ENCODE assay signal across 14 cellular contexts in the genomic region with DNA sequence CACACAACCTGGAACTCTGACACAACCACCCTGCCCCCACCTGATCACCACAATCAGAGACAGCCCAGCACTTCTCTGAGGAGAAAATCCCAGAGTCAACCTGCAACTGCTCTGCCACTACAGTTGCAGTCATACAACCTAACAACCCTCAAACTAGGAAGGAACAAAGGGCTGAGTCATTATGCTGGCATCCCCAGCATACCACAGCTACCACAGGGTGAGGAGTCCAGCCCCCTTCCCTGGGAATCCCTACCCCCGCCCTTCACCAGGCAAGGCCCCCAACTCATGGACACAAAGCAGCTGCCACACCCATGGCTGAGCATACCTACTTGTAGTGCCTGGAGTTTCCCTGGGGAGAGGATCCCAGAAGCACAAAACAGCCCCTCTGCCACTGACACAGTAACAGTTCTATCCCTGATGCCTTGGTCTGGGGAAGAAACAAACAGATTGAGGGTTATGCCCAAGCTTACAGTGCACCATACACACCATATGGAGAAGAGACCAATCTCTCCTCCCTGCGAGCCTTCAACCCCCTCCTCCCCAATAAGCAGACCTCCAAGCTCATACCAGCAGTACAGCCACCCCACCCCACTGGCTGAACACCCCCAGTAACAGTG.
DNase-seq lines count a peak whose midpoint lies in the region; ATAC-seq and TF ChIP-seq lines count a peak whose summit lies in the region.
"Had no signal": no experiment of that assay in that cellular context is flagged by ENCODE, and none has a peak within 500 bp of the region (broad histone marks: within the 10 kb centered on the region; RNA-seq: fewer than 3 reads in every experiment).

No MANE protein-coding gene starts in this region.

- H2AK9ac ChIP-seq in IMR-90 (replicated peaks; ENCODE audit: low read depth, low read length, poor library complexity) = no peak overlapping the region

- H3K4me3 ChIP-seq in IMR-90 (ENCODE audit: insufficient read depth, low read depth, low read length) = no peak overlapping the region
- no peak overlapping the region for H3K4me3 ChIP-seq in astrocyte of the cerebellum (ENCODE audit: low read depth, low read length)
- H3K4me3 ChIP-seq: BLaER1 treated with 17β-estradiol and CSF1 and Interleukin-3, amounts not matched to agents 10 nM and 100 nM; GM23248; stomach had no signal

- H3K4ac ChIP-seq in IMR-90 (ENCODE audit: low read depth, low read length) = no peak overlapping the region

- peak overlapping the region; percentile 86 for H3K27ac Mint-ChIP-seq in Calu3 (ENCODE audit: unreplicated experiment)
- no peak overlapping the region for H3K27ac Mint-ChIP-seq in activated naive CD4-positive, alpha-beta T cell treated with anti-CD3 and anti-CD28 coated beads for 36 hours
- H3K27ac Mint-ChIP-seq: activated CD4-positive, alpha-beta memory T cell treated with anti-CD3 and anti-CD28 coated beads for 36 hours had no signal

- no peak overlapping the region for H2AFZ ChIP-seq in IMR-90 (replicated peaks; ENCODE audit: low read length, poor library complexity)
- H2AFZ ChIP-seq: GM23248 had no signal

- no peak overlapping the region for H2BK120ac ChIP-seq in IMR-90 (ENCODE audit: low read depth, low read length)

- H3K27me3 Mint-ChIP-seq in Calu3 (ENCODE audit: unreplicated experiment) = no peaks in the 10 kb centered on the region
- peaks cover 2% of the 10 kb centered on the region for H3K27me3 Mint-ChIP-seq in activated naive CD4-positive, alpha-beta T cell treated with anti-CD3 and anti-CD28 coated beads for 36 hours (ENCODE audit: low read depth)

- no peak overlapping the region for H3K18ac ChIP-seq in IMR-90 (ENCODE audit: low read depth, low read length)

- H3K4me3 Mint-ChIP-seq in Calu3 (ENCODE audit: low read depth, unreplicated experiment) = no peak overlapping the region
- H3K4me3 Mint-ChIP-seq in activated naive CD4-positive, alpha-beta T cell treated with anti-CD3 and anti-CD28 coated beads for 36 hours = no peak overlapping the region
- H3K4me3 Mint-ChIP-seq: activated CD4-positive, alpha-beta memory T cell treated with anti-CD3 and anti-CD28 coated beads for 36 hours had no signal

- in situ Hi-C loops in IMR-90 (cut with MboI; ENCODE audit: low sequenced_read_pairs) (no loop called here), astrocyte of the cerebellum (cut with HindIII; ENCODE audit: low sequenced_read_pairs) (no loop called here)

- H3K9ac ChIP-seq in IMR-90 (ENCODE audit: low read depth, low read length) = no peak overlapping the region
- H3K9ac ChIP-seq: BLaER1 treated with 17β-estradiol and CSF1 and Interleukin-3, amounts not matched to agents 10 nM and 100 nM; GM23248 had no signal

- H2BK20ac ChIP-seq in IMR-90 (ENCODE audit: low read depth, low read length) = no peak overlapping the region

- no TSS peak for BruUV-seq in Calu3 (replicated peaks; lab: Mats Ljungman, UMichigan)
- BruUV-seq in IMR-90 (replicated peaks; lab: Mats Ljungman, UMichigan) = no TSS peak

- TF ChIP-seq RAD21 in IMR-90 (IDR thresholded peaks at IDR 0.05; ENCODE audit: low read length) = no peak

- H3K36me3 Mint-ChIP-seq in Calu3 (ENCODE audit: insufficient read depth, unreplicated experiment) = no peaks in the 10 kb centered on the region
- no peaks in the 10 kb centered on the region for H3K36me3 Mint-ChIP-seq in activated naive CD4-positive, alpha-beta T cell treated with anti-CD3 and anti-CD28 coated beads for 36 hours (ENCODE audit: low read depth)
- H3K36me3 Mint-ChIP-seq: activated CD4-positive, alpha-beta memory T cell treated with anti-CD3 and anti-CD28 coated beads for 36 hours had no signal

- ATAC-seq in IMR-90 (ENCODE audit: low read depth) = peak; percentile 35; the same call in 1 of the 2 replicates

- TF ChIP-seq CTCF in Calu3 (IDR thresholded peaks at IDR 0.05; ENCODE audit: unreplicated experiment) (no peak), IMR-90 (conservative IDR thresholded peaks at IDR 0.05; ENCODE audit: low read depth, low read length) (no peak), astrocyte of the cerebellum (IDR thresholded peaks at IDR 0.05; ENCODE audit: low read depth, low read length, missing control alignments) (no peak), GM10248 (IDR thresholded peaks at IDR 0.05; ENCODE audit: control extremely low read depth, extremely low read depth, low read depth, missing control alignments) (no peak)

- H3K23ac ChIP-seq in IMR-90 (ENCODE audit: low read depth, low read length) = no peak overlapping the region

- CTCF ChIA-PET in Calu3 (lab: Charles Lee) = no interaction called here
- CTCF ChIA-PET in IMR-90 (lab: Yijun Ruan, JAX) = interaction anchor here (0.6 kb wide), 2 partner anchors 104 to 616 kb away, joined by 3 to 6 read pairs; no protein-coding TSS in a partner anchor
- CTCF ChIA-PET in activated naive CD4-positive, alpha-beta T cell treated with anti-CD3 and anti-CD28 coated beads for 36 hours (lab: Charles Lee) = no interaction called here
- CTCF ChIA-PET in GM10248 (lab: Yijun Ruan, JAX) = no interaction called here

- no peak overlapping the region for H4K8ac ChIP-seq in IMR-90 (ENCODE audit: low read depth in 2 of 2, low read length in 2 of 2)

- H3K4me1 Mint-ChIP-seq in Calu3 (ENCODE audit: low read depth, unreplicated experiment) = peaks cover 17% of the 10 kb centered on the region
- H3K4me1 Mint-ChIP-seq in activated naive CD4-positive, alpha-beta T cell treated with anti-CD3 and anti-CD28 coated beads for 36 hours (ENCODE audit: low read depth) = no peaks in the 10 kb centered on the region

- no peak overlapping the region for H3K4me2 ChIP-seq in IMR-90 (ENCODE audit: low read depth, low read length)

- no peaks in the 10 kb centered on the region for H4K20me1 ChIP-seq in IMR-90 (ENCODE audit: insufficient read depth, low read length)
- H4K20me1 ChIP-seq: BLaER1 treated with 17β-estradiol and CSF1 and Interleukin-3, amounts not matched to agents 10 nM and 100 nM had no signal

- H3K79me1 ChIP-seq in IMR-90 (ENCODE audit: low read depth in 1 of 2, low read length in 2 of 2) = no peaks in the 10 kb centered on the region

- DNase-seq in Calu3 = peak; percentile 79
- peak; percentile 25 for DNase-seq in IMR-90
- peak; percentile 59 for DNase-seq in astrocyte of the cerebellum (ENCODE audit: low read depth)
- peak; percentile 72 for DNase-seq in kidney glomerular epithelial cell (lab: John Stamatoyannopoulos, UW)
- DNase-seq in activated naive CD4-positive, alpha-beta T cell treated with anti-CD3 and anti-CD28 coated beads for 36 hours = no peak
- DNase-seq in NK-92 (lab: John Stamatoyannopoulos, UW; ENCODE audit: unreplicated experiment) = no peak
- DNase-seq in NCI-H1092 treated with DMSO at 0.1 percent for 48 hours (lab: John Stamatoyannopoulos, UW) = no peak
- no peak for DNase-seq in GM10248 (ENCODE audit: extremely low spot score)
- DNase-seq: activated CD4-positive, alpha-beta memory T cell treated with anti-CD3 and anti-CD28 coated beads for 36 hours; GM23248; NCI-H748 treated with DMSO at 0.1 percent for 48 hours; nucleus accumbens; stomach had no signal

- no peak overlapping the region for H4K5ac ChIP-seq in IMR-90 (ENCODE audit: low read depth, low read length)

- no peak overlapping the region for H2BK5ac ChIP-seq in IMR-90 (ENCODE audit: low read depth, low read length, poor library complexity, severe bottlenecking)

- no peak overlapping the region for H3K27ac ChIP-seq in IMR-90 (ENCODE audit: insufficient read depth, low read length)
- H3K27ac ChIP-seq: BLaER1 treated with 17β-estradiol and CSF1 and Interleukin-3, amounts not matched to agents 10 nM and 100 nM; GM23248; stomach had no signal

- no peak overlapping the region for H2BK15ac ChIP-seq in IMR-90 (ENCODE audit: low read depth, low read length)

- H3K14ac ChIP-seq in IMR-90 (replicated peaks; ENCODE audit: low read depth, low read length) = no peak overlapping the region

- dilution Hi-C loops in IMR-90 (cut with HindIII; ENCODE audit: low sequenced_read_pairs, unreplicated experiment) = no loop called here

- no peaks in the 10 kb centered on the region for H3K36me3 ChIP-seq in IMR-90 (ENCODE audit: control insufficient read depth, insufficient read depth, low read length)
- H3K36me3 ChIP-seq: stomach had no signal

- POLR2A ChIA-PET in IMR-90 (lab: Charles Lee; ENCODE audit: unreplicated experiment) = no interaction called here
- POLR2A ChIA-PET in GM10248 (lab: Yijun Ruan, JAX) = no interaction called here

- H3K56ac ChIP-seq in IMR-90 (ENCODE audit: extremely low read depth, insufficient read depth, low read length) = no peak overlapping the region

- intact Hi-C loops in Calu3 (cut with micrococcal nuclease; ENCODE audit: unreplicated experiment) = loop anchor here (1.0 kb wide), 1 partner anchor 68 kb away; the partner anchor contains the start of gene C11orf58
- intact Hi-C loops in IMR-90 (cut with micrococcal nuclease) = no loop called here
- intact Hi-C loops in activated naive CD4-positive, alpha-beta T cell treated with anti-CD3 and anti-CD28 coated beads for 36 hours (cut with micrococcal nuclease) = no loop called here

- WGBS in IMR-90 (ENCODE audit: extremely low coverage in 2 of 2, insufficient read length in 1 of 2), 2 experiments = no CpG with 5 or more reads among the region's 2 CpGs

- no peak overlapping the region for H4K91ac ChIP-seq in IMR-90 (ENCODE audit: insufficient read depth, low read depth, low read length)

- H3K9me1 ChIP-seq in IMR-90 (ENCODE audit: insufficient read depth, low read length) = no peaks in the 10 kb centered on the region

- TF ChIP-seq POLR2A in IMR-90 (IDR thresholded peaks at IDR 0.05; ENCODE audit: low read depth, low read length) = no peak

- no peak overlapping the region for H2AK5ac ChIP-seq in IMR-90 (ENCODE audit: low read depth, low read length)

- H3K9me3 Mint-ChIP-seq in Calu3 (ENCODE audit: low read depth, unreplicated experiment) = peaks cover 11% of the 10 kb centered on the region
- H3K9me3 Mint-ChIP-seq in activated naive CD4-positive, alpha-beta T cell treated with anti-CD3 and anti-CD28 coated beads for 36 hours = peaks cover 10% of the 10 kb centered on the region

- no peaks in the 10 kb centered on the region for H3K9me3 ChIP-seq in IMR-90 (ENCODE audit: control insufficient read depth, insufficient read depth, low read length)

- H3K27me3 ChIP-seq in IMR-90 (ENCODE audit: control insufficient read depth, insufficient read depth, low read length) = no peaks in the 10 kb centered on the region
- H3K27me3 ChIP-seq: BLaER1 treated with 17β-estradiol and CSF1 and Interleukin-3, amounts not matched to agents 10 nM and 100 nM; stomach had no signal

- H3K4me1 ChIP-seq in IMR-90 (ENCODE audit: control insufficient read depth, insufficient read depth, low read length) = no peaks in the 10 kb centered on the region
- H3K4me1 ChIP-seq: stomach had no signal

TF ChIP-seq in IMR-90, 13 proteins besides CTCF, POLR2A, EP300 and RAD21:
- TF ChIP-seq BHLHE40 (IDR thresholded peaks at IDR 0.05; ENCODE audit: low read depth, low read length) (no peak), FOS (IDR thresholded peaks at IDR 0.05; ENCODE audit: low read depth, low read length) (no peak)

Comparison
In these comparisons a context has a peak if more than half of its experiments do, and no peak if none do; other contexts are left out.
1. DNase-seq: peak in Calu3 (single experiment), IMR-90 (single experiment), astrocyte of the cerebellum (single experiment) and kidney glomerular epithelial cell (single experiment); none in activated naive CD4-positive, alpha-beta T cell treated with anti-CD3 and anti-CD28 coated beads for 36 hours (single experiment), NK-92 (single experiment), NCI-H1092 treated with DMSO at 0.1 percent for 48 hours (single experiment) and GM10248 (single experiment).